In genomic region chr15:74598126-74598842, GRCh38 we compare ENCODE assay signal across 8 cellular contexts. TPM values are rescaled to one million over a fixed set of nuclear protein-coding genes. Genes with fewer than 3 reads are reported as not detected.
DNase-seq lines count a peak whose midpoint lies in the region; TF ChIP-seq lines count a peak whose summit lies in the region.

No MANE protein-coding gene starts in this region.

- DNase-seq in G401 (ENCODE audit: low spot score) (peak; percentile 91), GOT3 (lab: John Stamatoyannopoulos, UW) (peak; percentile 75), MG63 (peak; percentile 95), left ventricle myocardium inferior (peak; percentile 96), pulmonary artery endothelial cell (ENCODE audit: low read depth, low spot score) (peak; percentile 50)

- H3K27ac Mint-ChIP-seq in T-helper 1 cell treated with Interleukin-12 subunit alpha and Interleukin-12 subunit beta and Interleukin-4 antibody, amounts not matched to agents 30 μg/mL and 1 μg/mL, for 36 hours, result peak overlapping the region; percentile 99

- H3K4me3 ChIP-seq in MG63 (peak overlapping the region; percentile 62), left ventricle myocardium inferior (peak overlapping the region; percentile 82), urinary bladder (ENCODE audit: low read depth, low read length) (peak overlapping the region; percentile 52)

- no peaks in the 10 kb centered on the region for H3K27me3 Mint-ChIP-seq in T-helper 1 cell treated with Interleukin-12 subunit alpha and Interleukin-12 subunit beta and Interleukin-4 antibody, amounts not matched to agents 30 μg/mL and 1 μg/mL, for 36 hours (ENCODE audit: low read depth)

- intact Hi-C loops in left ventricle myocardium inferior (cut with micrococcal nuclease), result no loop called here

- no peak for TF ChIP-seq CTCF in left ventricle myocardium inferior (IDR thresholded peaks at IDR 0.05; ENCODE audit: borderline replicate concordance)

- peaks cover 22% of the 10 kb centered on the region for H3K36me3 Mint-ChIP-seq in T-helper 1 cell treated with Interleukin-12 subunit alpha and Interleukin-12 subunit beta and Interleukin-4 antibody, amounts not matched to agents 30 μg/mL and 1 μg/mL, for 36 hours (ENCODE audit: low read depth)

- no peaks in the 10 kb centered on the region for H3K9me3 Mint-ChIP-seq in T-helper 1 cell treated with Interleukin-12 subunit alpha and Interleukin-12 subunit beta and Interleukin-4 antibody, amounts not matched to agents 30 μg/mL and 1 μg/mL, for 36 hours

- H3K27me3 ChIP-seq in MG63, result no peaks in the 10 kb centered on the region
- no peaks in the 10 kb centered on the region for H3K27me3 ChIP-seq in left ventricle myocardium inferior (ENCODE audit: low read depth)

- H3K27ac ChIP-seq in angular gyrus (ENCODE audit: low read depth, low read length) (peak overlapping the region; percentile 97), left ventricle myocardium inferior (replicated peaks) (peak overlapping the region; percentile 96), urinary bladder (ENCODE audit: low read depth) (peak overlapping the region; percentile 66)

- peak overlapping the region; percentile 100 for H3K4me3 Mint-ChIP-seq in T-helper 1 cell treated with Interleukin-12 subunit alpha and Interleukin-12 subunit beta and Interleukin-4 antibody, amounts not matched to agents 30 μg/mL and 1 μg/mL, for 36 hours

- H3K4me1 ChIP-seq in left ventricle myocardium inferior (peaks cover 37% of the 10 kb centered on the region), urinary bladder (ENCODE audit: insufficient read depth) (no peaks in the 10 kb centered on the region)

- H3K36me3 ChIP-seq in MG63, result no peaks in the 10 kb centered on the region; the same call in 1 of the 2 replicates
- peaks cover 10% of the 10 kb centered on the region for H3K36me3 ChIP-seq in left ventricle myocardium inferior
- no peaks in the 10 kb centered on the region for H3K36me3 ChIP-seq in urinary bladder (ENCODE audit: insufficient read depth)

- H3K4me1 Mint-ChIP-seq in T-helper 1 cell treated with Interleukin-12 subunit alpha and Interleukin-12 subunit beta and Interleukin-4 antibody, amounts not matched to agents 30 μg/mL and 1 μg/mL, for 36 hours (ENCODE audit: low read depth), result peaks cover 20% of the 10 kb centered on the region

- 1% methylated on average over 26 of the region's 26 CpGs for WGBS in urinary bladder

- in situ Hi-C loops in G401 (cut with HindIII; ENCODE audit: low sequenced_read_pairs), result no loop called here

- no peaks in the 10 kb centered on the region for H3K9me3 ChIP-seq in MG63
- H3K9me3 ChIP-seq in left ventricle myocardium inferior (replicated peaks), result no peaks in the 10 kb centered on the region

RNA-seq across cellular contexts. Expression of gene CLK3, which starts 17.4 kb away (rescaled TPM):
- 18.6 and 32.8 TPM in 2 replicates for total RNA-seq in G401 (2014; rRNA removed; shearing (Covaris generic))
- 17.5 and 18.8 TPM in 2 replicates for total RNA-seq in MG63 (2014; rRNA removed; shearing (Covaris generic); ENCODE audit: low replicate concordance)
- 53.1 TPM for total RNA-seq in left ventricle myocardium inferior
- 52.8 and 64.3 TPM in 2 replicates for total RNA-seq in pulmonary artery endothelial cell
- total RNA-seq in urinary bladder, result 31.5 TPM
- polyA plus RNA-seq in urinary bladder, result 76.3 TPM

RNA-seq across cellular contexts. Expression of gene ARID3B, which starts 57.3 kb away (rescaled TPM):
- total RNA-seq in G401 (2014; rRNA removed; shearing (Covaris generic)), result 91.6 and 92.3 TPM in 2 replicates
- total RNA-seq in MG63 (2014; rRNA removed; shearing (Covaris generic); ENCODE audit: low replicate concordance), result 0.10 and 1.3 TPM in 2 replicates
- 2.0 TPM for total RNA-seq in left ventricle myocardium inferior
- total RNA-seq in pulmonary artery endothelial cell, result 1.5 and 2.4 TPM in 2 replicates
- 4.3 TPM for total RNA-seq in urinary bladder
- 3.0 TPM for polyA plus RNA-seq in urinary bladder

Comparison
In these comparisons a context has a peak if more than half of its experiments do, and no peak if none do; other contexts are left out.
1. Peak in every context shown above with its lines: DNase-seq, H3K4me3 ChIP-seq and H3K27ac ChIP-seq.
2. RNA of gene ARID3B, which starts 57.3 kb away (total RNA-seq): 91.6 to 92.3 TPM in G401; 4.3 TPM in urinary bladder (single experiment), 2.0 TPM in left ventricle myocardium inferior (single experiment), 1.5 to 2.4 TPM in pulmonary artery endothelial cell and 0.10 to 1.3 TPM in MG63; every median in the first group is over 10 times any median in the second.